9 cellular contexts compared by ENCODE assay signal in the genomic region with DNA sequence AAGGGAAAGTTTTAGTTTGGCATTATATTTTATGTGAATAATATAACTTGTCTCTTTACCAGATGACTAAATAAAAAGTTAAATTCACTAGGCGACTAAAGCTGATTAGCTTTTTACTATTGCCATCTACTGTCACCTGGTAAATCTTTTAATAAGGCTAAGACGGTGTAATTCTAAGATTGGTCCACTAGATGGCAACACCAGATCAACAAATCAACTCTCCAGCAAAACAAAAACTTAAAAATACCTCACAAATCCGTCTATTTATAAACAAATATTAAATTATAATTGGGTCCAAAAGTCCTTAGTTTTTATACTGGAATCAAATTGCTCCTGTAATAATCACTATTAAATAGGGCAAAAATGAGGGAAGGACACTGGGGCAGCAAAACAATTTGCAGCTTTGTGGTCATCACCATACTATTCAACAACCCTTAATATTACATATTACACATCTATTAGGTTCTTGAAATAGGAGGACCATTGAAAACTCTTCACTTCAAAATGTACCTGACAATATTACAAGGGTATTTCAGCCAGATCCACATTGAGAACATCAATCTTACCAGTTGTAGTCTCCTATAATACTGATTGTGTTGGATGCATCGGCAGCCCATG. TPM values are rescaled to one million over a fixed set of nuclear protein-coding genes. Genes with fewer than 3 reads are reported as not detected.
DNase-seq lines count a peak whose midpoint lies in the region; ATAC-seq, FAIRE-seq and TF ChIP-seq lines count a peak whose summit lies in the region.
"Had no signal": no experiment of that assay in that cellular context is flagged by ENCODE, and none has a peak within 500 bp of the region (broad histone marks: within the 10 kb centered on the region; RNA-seq: fewer than 3 reads in every experiment).

No MANE protein-coding gene starts in this region.

- H3K27ac ChIP-seq in endothelial cell of umbilical vein (ENCODE audit: insufficient read depth, low read depth, low read length) = no peak overlapping the region
- H3K27ac ChIP-seq in neuronal stem cell (replicated peaks; ENCODE audit: low read length) = no peak overlapping the region

- H2AFZ ChIP-seq in endothelial cell of umbilical vein (ENCODE audit: low read depth, low read length) = no peak overlapping the region
- no peak overlapping the region for H2AFZ ChIP-seq in neuronal stem cell (ENCODE audit: low read length)

- dilution Hi-C loops in endothelial cell of umbilical vein (cut with MboI; ENCODE audit: extremely low pct_ligation_motif_present, low sequenced_read_pairs) = no loop called here

- H3K9me3 Mint-ChIP-seq in stimulated activated effector memory CD8-positive, alpha-beta T cell treated with anti-CD3 and anti-CD28 coated beads, Interleukin-12 subunit alpha, Interleukin-12 subunit beta, amount 100 ng/mL, for 72 hours = no peaks in the 10 kb centered on the region
- H3K9me3 Mint-ChIP-seq: IgD-negative memory B cell had no signal

- FAIRE-seq in endothelial cell of umbilical vein (lab: Jason Lieb, UNC) = peak; percentile 4

- peak; percentile 9 for DNase-seq in BJ (ENCODE audit: low read depth)
- DNase-seq in H4 (ENCODE audit: low spot score) = peak; percentile 23
- peak; percentile 54 for DNase-seq in OCI-M1 (lab: John Stamatoyannopoulos, UW)
- peak; percentile 64 for DNase-seq in endothelial cell of umbilical vein (ENCODE audit: low read depth, low spot score)
- DNase-seq in neuronal stem cell (ENCODE audit: low spot score) = peak; percentile 49
- no peak for DNase-seq in stimulated activated CD4-positive, alpha-beta T cell treated with anti-CD3 and anti-CD28 coated beads, Interleukin-15, amount 100 ng/mL, for 24 hours
- no peak for DNase-seq in activated T-cell treated with anti-CD3 and anti-CD28 coated beads for 4 hours
- DNase-seq in stimulated activated effector memory CD8-positive, alpha-beta T cell treated with anti-CD3 and anti-CD28 coated beads, Interleukin-12 subunit alpha, Interleukin-12 subunit beta, amount 100 ng/mL, for 72 hours (ENCODE audit: low spot score in 2 of 2) = no peak

- no TSS peak for BruUV-seq in endothelial cell of umbilical vein (replicated peaks; lab: Mats Ljungman, UMichigan)

- CTCF ChIA-PET in BJ (lab: Yijun Ruan, JAX) = interaction anchor here (0.7 to 2.9 kb wide), 23 partner anchors 8 to 435 kb away, joined by 3 to 18 read pairs (median 4); partner anchors contain the start of gene GALC
- CTCF ChIA-PET in endothelial cell of umbilical vein (lab: Charles Lee) = interaction anchor here (0.6 to 4.1 kb wide), 25 partner anchors 8 to 723 kb away, joined by 3 to 41 read pairs (median 4); partner anchors contain the start of genes GALC and SPATA7

- H3K9me1 ChIP-seq in endothelial cell of umbilical vein (replicated peaks; ENCODE audit: control insufficient read depth, extremely low read depth, insufficient read depth, low read length) = no peaks in the 10 kb centered on the region

- H2BK120ac ChIP-seq in neuronal stem cell (ENCODE audit: low read depth, low read length) = no peak overlapping the region

- H2BK5ac ChIP-seq in neuronal stem cell (ENCODE audit: low read length) = no peak overlapping the region

- H3K9me3 ChIP-seq in endothelial cell of umbilical vein (replicated peaks; ENCODE audit: control insufficient read depth, insufficient read depth, low read length) = no peaks in the 10 kb centered on the region
- no peaks in the 10 kb centered on the region for H3K9me3 ChIP-seq in neuronal stem cell (replicated peaks in 1 of 2; ENCODE audit: control insufficient read depth in 2 of 2, insufficient read depth in 1 of 2, low read depth in 1 of 2, low read length in 2 of 2)

- no peak overlapping the region for H2AK5ac ChIP-seq in neuronal stem cell (ENCODE audit: low read depth, low read length)

- no peak overlapping the region for H2BK12ac ChIP-seq in neuronal stem cell (ENCODE audit: low read length)

- H4K20me1 ChIP-seq in endothelial cell of umbilical vein (replicated peaks; ENCODE audit: control insufficient read depth, extremely low read depth, insufficient read depth, low read length) = no peaks in the 10 kb centered on the region

- WGBS in neuronal stem cell (ENCODE audit: extremely low coverage in 2 of 2, insufficient read length in 2 of 2, insufficient replicate concordance in 1 of 2), 2 donors = 100% methylated on average over 1 of the region's 4 CpGs; no CpG with 5 or more reads in 1 of the 2 donors

- no peak overlapping the region for H3K23ac ChIP-seq in neuronal stem cell (ENCODE audit: low read depth, low read length, poor library complexity)

- H2BK15ac ChIP-seq in neuronal stem cell (ENCODE audit: low read length) = no peak overlapping the region

- no peak overlapping the region for H3K4me2 ChIP-seq in endothelial cell of umbilical vein (ENCODE audit: insufficient read depth, low read length)
- no peak overlapping the region for H3K4me2 ChIP-seq in neuronal stem cell (ENCODE audit: insufficient read depth, low read length, poor library complexity, severe bottlenecking)

- H3K27me3 ChIP-seq in BJ (ENCODE audit: control insufficient read depth, insufficient read depth, low read length) (no peaks in the 10 kb centered on the region), endothelial cell of umbilical vein (ENCODE audit: control insufficient read depth in 2 of 2, insufficient read depth in 2 of 2, low read length in 2 of 2) (no peaks in the 10 kb centered on the region), neuronal stem cell (ENCODE audit: control insufficient read depth in 3 of 3, insufficient read depth in 3 of 3, low read depth in 1 of 3, low read length in 3 of 3) (peaks cover 0 to 9% (median 0%) of the 10 kb centered on the region in 3 experiments)

- H3K4me1 ChIP-seq in endothelial cell of umbilical vein (ENCODE audit: control insufficient read depth, extremely low read depth, insufficient read depth, low read length) (no peaks in the 10 kb centered on the region), neuronal stem cell (ENCODE audit: control insufficient read depth in 2 of 2, insufficient read depth in 1 of 2, low read depth in 1 of 2, low read length in 2 of 2) (no peaks in the 10 kb centered on the region)

- no peak overlapping the region for H3K18ac ChIP-seq in neuronal stem cell (ENCODE audit: low read length)

- no peaks in the 10 kb centered on the region for H3K79me1 ChIP-seq in neuronal stem cell (ENCODE audit: low read depth, low read length)

- H4K8ac ChIP-seq in neuronal stem cell (ENCODE audit: low read depth, low read length) = no peak overlapping the region

- H3K4me3 ChIP-seq in BJ (ENCODE audit: low read depth, low read length) = no peak overlapping the region
- no peak overlapping the region for H3K4me3 ChIP-seq in endothelial cell of umbilical vein (replicated peaks in 1 of 3; ENCODE audit: insufficient read depth in 1 of 3, low read depth in 1 of 3, low read length in 3 of 3)
- H3K4me3 ChIP-seq in neuronal stem cell (ENCODE audit: low read length in 2 of 2) = no peak overlapping the region

- no peak for TF ChIP-seq POLR2A in endothelial cell of umbilical vein (IDR thresholded peaks at IDR 0.05; ENCODE audit: low read depth, low read length)

- H3K14ac ChIP-seq in neuronal stem cell (ENCODE audit: low read length) = no peak overlapping the region

- no peak for ATAC-seq in stimulated activated effector memory CD8-positive, alpha-beta T cell treated with anti-CD3 and anti-CD28 coated beads, Interleukin-12 subunit alpha, Interleukin-12 subunit beta, amount 100 ng/mL, for 72 hours

- H3K9ac ChIP-seq in endothelial cell of umbilical vein (replicated peaks; ENCODE audit: extremely low read depth, insufficient read depth, low read length) = no peak overlapping the region
- H3K9ac ChIP-seq in neuronal stem cell (ENCODE audit: low read depth, low read length, poor library complexity) = no peak overlapping the region

- no peak overlapping the region for H4K91ac ChIP-seq in neuronal stem cell (ENCODE audit: low read depth, low read length, poor library complexity)

- H3K36me3 Mint-ChIP-seq in stimulated activated effector memory CD8-positive, alpha-beta T cell treated with anti-CD3 and anti-CD28 coated beads, Interleukin-12 subunit alpha, Interleukin-12 subunit beta, amount 100 ng/mL, for 72 hours = peaks cover 77% of the 10 kb centered on the region

- peak; percentile 63 for TF ChIP-seq CTCF in BJ (IDR thresholded peaks at IDR 0.05; ENCODE audit: insufficient read depth, low read depth, low read length)
- peak; percentile 19 to 43 for TF ChIP-seq CTCF in endothelial cell of umbilical vein (IDR thresholded peaks at IDR 0.05; ENCODE audit: extremely low read depth in 1 of 2, insufficient read depth in 1 of 2, low read depth in 1 of 2, low read length in 2 of 2)

- H3K27ac Mint-ChIP-seq in stimulated activated effector memory CD8-positive, alpha-beta T cell treated with anti-CD3 and anti-CD28 coated beads, Interleukin-12 subunit alpha, Interleukin-12 subunit beta, amount 100 ng/mL, for 72 hours = no peak overlapping the region
- H3K27ac Mint-ChIP-seq: IgD-negative memory B cell had no signal

- H3K36me3 ChIP-seq in BJ (ENCODE audit: control insufficient read depth, insufficient read depth, low read length) (peaks cover 2% of the 10 kb centered on the region; the same call in 1 of the 2 replicates), endothelial cell of umbilical vein (ENCODE audit: control insufficient read depth in 2 of 2, extremely low read depth in 1 of 2, insufficient read depth in 2 of 2, low read length in 2 of 2) (no peaks in the 10 kb centered on the region), neuronal stem cell (replicated peaks in 1 of 2; ENCODE audit: control insufficient read depth in 2 of 2, insufficient read depth in 2 of 2, low read length in 2 of 2) (no peaks in the 10 kb centered on the region)

- no peaks in the 10 kb centered on the region for H3K79me2 ChIP-seq in endothelial cell of umbilical vein (ENCODE audit: control insufficient read depth, insufficient read depth, low read length)

- H3K4ac ChIP-seq in neuronal stem cell (ENCODE audit: low read length) = no peak overlapping the region

- POLR2A ChIA-PET in BJ (lab: Charles Lee) (no interaction called here), endothelial cell of umbilical vein (lab: Charles Lee) (no interaction called here)

- H3K4me1 Mint-ChIP-seq in stimulated activated effector memory CD8-positive, alpha-beta T cell treated with anti-CD3 and anti-CD28 coated beads, Interleukin-12 subunit alpha, Interleukin-12 subunit beta, amount 100 ng/mL, for 72 hours = peaks cover 12% of the 10 kb centered on the region
- H3K4me1 Mint-ChIP-seq: IgD-negative memory B cell had no signal

- no peak overlapping the region for H3K4me3 Mint-ChIP-seq in stimulated activated effector memory CD8-positive, alpha-beta T cell treated with anti-CD3 and anti-CD28 coated beads, Interleukin-12 subunit alpha, Interleukin-12 subunit beta, amount 100 ng/mL, for 72 hours
- H3K4me3 Mint-ChIP-seq: IgD-negative memory B cell had no signal

- intact Hi-C loops in endothelial cell of umbilical vein (cut with micrococcal nuclease) = loop anchor here (1.0 to 5.0 kb wide), 6 partner anchors 68 to 617 kb away; partner anchors contain the start of gene ZC3H14

RNA-seq across cellular contexts. Expression of gene GALC, which starts 47.9 kb away (rescaled TPM):
- polyA plus RNA-seq in BJ (2011; rRNA removed) (8.2 and 13.5 TPM in 2 replicates), endothelial cell of umbilical vein (11.3 and 12.4 TPM in 2 replicates)
- 4.0 and 5.8 TPM in 2 replicates for polyA minus RNA-seq in BJ (2011; rRNA and poly(A)+ RNA removed)
- total RNA-seq in H4 (2014; rRNA removed; shearing (Covaris generic)) = not detected in 2 replicates
- 14.2 and 15.0 TPM in 2 replicates for total RNA-seq in endothelial cell of umbilical vein
- 7.5 and 9.2 TPM in 2 replicates for polyA plus RNA-seq in endothelial cell of umbilical vein (2011; cell fraction: cytosol; rRNA removed)
- polyA plus RNA-seq in endothelial cell of umbilical vein (2011; cell fraction: nucleus; rRNA removed) = 8.6 and 10.6 TPM in 2 replicates
- 16.3 and 17.6 TPM in 2 replicates for polyA plus RNA-seq in endothelial cell of umbilical vein (2012)
- 15.1 and 19.1 TPM in 2 replicates for polyA minus RNA-seq in endothelial cell of umbilical vein
- not detected for polyA minus RNA-seq in endothelial cell of umbilical vein (2011; cell fraction: cytosol; rRNA and poly(A)+ RNA removed)
- 8.3 and 13.9 TPM in 2 replicates for polyA minus RNA-seq in endothelial cell of umbilical vein (2011; cell fraction: nucleus; rRNA and poly(A)+ RNA removed)
- polyA plus RNA-seq in neuronal stem cell (2013, experiment 1 of 2) = 21.4 TPM
- 22.5 TPM for polyA plus RNA-seq in neuronal stem cell (2013, experiment 2 of 2)

RNA-seq across cellular contexts. Expression of gene GPR65, which starts 59.8 kb away (rescaled TPM):
- polyA plus RNA-seq in BJ (2011; rRNA removed) (0.05 and 0.09 TPM in 2 replicates), endothelial cell of umbilical vein (0.03 TPM in 1 of 2 replicates, not detected in the other)
- 0.05 TPM in 1 of 2 replicates, not detected in the other for polyA minus RNA-seq in BJ (2011; rRNA and poly(A)+ RNA removed)
- not detected in 2 replicates for total RNA-seq in H4 (2014; rRNA removed; shearing (Covaris generic))
- 0.07 TPM in 1 of 2 replicates, not detected in the other for total RNA-seq in endothelial cell of umbilical vein
- polyA plus RNA-seq in endothelial cell of umbilical vein (2011; cell fraction: cytosol; rRNA removed) = 0.01 TPM in 1 of 2 replicates, not detected in the other
- 0.04 TPM in 1 of 2 replicates, not detected in the other for polyA plus RNA-seq in endothelial cell of umbilical vein (2011; cell fraction: nucleus; rRNA removed)
- 0.16 and 0.31 TPM in 2 replicates for polyA plus RNA-seq in endothelial cell of umbilical vein (2012)
- polyA minus RNA-seq in endothelial cell of umbilical vein = not detected in 2 replicates
- polyA minus RNA-seq in endothelial cell of umbilical vein (2011; cell fraction: cytosol; rRNA and poly(A)+ RNA removed) = not detected
- not detected in 2 replicates for polyA minus RNA-seq in endothelial cell of umbilical vein (2011; cell fraction: nucleus; rRNA and poly(A)+ RNA removed)
- polyA plus RNA-seq in neuronal stem cell (2013, experiment 1 of 2) = under 0.01 TPM
- polyA plus RNA-seq in neuronal stem cell (2013, experiment 2 of 2) = not detected

Comparison
In these comparisons a context has a peak if more than half of its experiments do, and no peak if none do; other contexts are left out.
1. DNase-seq: peak in BJ (single experiment), H4 (single experiment), OCI-M1 (single experiment), endothelial cell of umbilical vein (single experiment) and neuronal stem cell (single experiment); none in stimulated activated CD4-positive, alpha-beta T cell treated with anti-CD3 and anti-CD28 coated beads, Interleukin-15, amount 100 ng/mL, for 24 hours (single experiment), activated T-cell treated with anti-CD3 and anti-CD28 coated beads for 4 hours (single experiment) and stimulated activated effector memory CD8-positive, alpha-beta T cell treated with anti-CD3 and anti-CD28 coated beads, Interleukin-12 subunit alpha, Interleukin-12 subunit beta, amount 100 ng/mL, for 72 hours (0 of 2).
2. RNA of gene GALC, which starts 47.9 kb away (total RNA-seq): 14.2 to 15.0 TPM in endothelial cell of umbilical vein; not detected in H4; every median in the first group is over 10 times any median in the second.